In the genomic region with DNA sequence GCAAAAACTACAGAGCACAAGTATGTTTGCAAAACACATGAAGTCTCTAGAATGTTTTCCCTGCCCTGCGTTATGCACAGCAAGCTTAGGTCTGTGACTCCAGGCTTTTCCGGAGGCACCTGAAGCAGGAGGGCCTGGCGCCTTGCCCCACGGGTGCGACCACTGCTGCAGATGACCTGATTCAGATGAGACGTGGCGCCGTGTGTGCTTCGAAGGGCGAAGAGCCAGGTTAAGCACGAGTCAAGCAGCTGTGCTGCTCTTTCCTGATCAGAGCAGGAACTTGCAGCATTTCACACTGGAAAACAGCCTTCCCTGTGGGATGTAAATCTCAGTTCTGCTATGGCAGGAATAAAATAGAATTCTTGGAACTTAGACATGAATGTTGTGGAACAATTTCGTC, we compare ENCODE assay signal across 21 cellular contexts.
"Had no signal": no experiment of that assay in that cellular context is flagged by ENCODE, and none has a peak within 500 bp of the region (broad histone marks: within the 10 kb centered on the region; RNA-seq: fewer than 3 reads in every experiment).

No MANE protein-coding gene starts in this region.

- H3K27me3 ChIP-seq: body of pancreas, colonic mucosa had no signal

- ATAC-seq: activated CD8-positive, alpha-beta memory T cell treated with anti-CD3 and anti-CD28 coated beads, Interleukin-2, amount 10 ng/mL, durations not matched to agents 7 days and 5 days; body of pancreas; esophagus mucosa; natural killer cell treated with Interleukin-12 subunit alpha and Interleukin-12 subunit beta and Interleukin-15 and Interleukin-18, amount 100 ng/mL, for 72 hours; stimulated activated naive CD8-positive, alpha-beta T cell treated with anti-CD3 and anti-CD28 coated beads, Interleukin-15, Interleukin-2, amounts not matched to agents 100 U/mL and 50 U/mL, for 24 hours had no signal

- DNase-seq: activated B cell treated with CpG ODN at 0.5 μM for 24 hours; activated CD4-positive, alpha-beta memory T cell treated with anti-CD3 and anti-CD28 coated beads for 36 hours; activated CD4-positive, alpha-beta T cell treated with anti-CD3 and anti-CD28 coated beads for 4 hours; activated CD8-positive, alpha-beta memory T cell treated with anti-CD3 and anti-CD28 coated beads, Interleukin-2, amount 10 ng/mL, durations not matched to agents 7 days and 5 days; activated naive CD8-positive, alpha-beta T cell treated with anti-CD3 and anti-CD28 coated beads for 36 hours; amniotic stem cell; body of pancreas; colonic mucosa; foreskin fibroblast; left cardiac atrium; nucleus accumbens; stimulated activated CD4-positive, alpha-beta T cell treated with anti-CD3 and anti-CD28 coated beads, Interleukin-12 subunit alpha, Interleukin-12 subunit beta, amount 100 ng/mL, for 4 hours; stimulated activated CD4-positive, alpha-beta T cell treated with anti-CD3 and anti-CD28 coated beads, Interleukin-1b, Interleukin-23, amount 100 ng/mL, for 48 hours; stimulated activated naive CD8-positive, alpha-beta T cell treated with anti-CD3 and anti-CD28 coated beads, Interleukin-15, Interleukin-2, amounts not matched to agents 100 U/mL and 50 U/mL, for 24 hours; substantia nigra had no signal

- H3K27me3 Mint-ChIP-seq: activated B cell treated with CpG ODN at 0.5 μM for 24 hours; activated CD4-positive, alpha-beta memory T cell treated with anti-CD3 and anti-CD28 coated beads for 36 hours; activated CD8-positive, alpha-beta memory T cell treated with anti-CD3 and anti-CD28 coated beads, Interleukin-2, amount 10 ng/mL, durations not matched to agents 7 days and 5 days; activated naive CD8-positive, alpha-beta T cell treated with anti-CD3 and anti-CD28 coated beads for 36 hours; central memory CD8-positive, alpha-beta T cell; natural killer cell treated with Interleukin-12 subunit alpha and Interleukin-12 subunit beta and Interleukin-15 and Interleukin-18, amount 100 ng/mL, for 72 hours; type B pancreatic cell had no signal

- H3K27ac ChIP-seq: body of pancreas, colonic mucosa had no signal

- H3K36me3 ChIP-seq: colonic mucosa had no signal

- H3K4me1 ChIP-seq: body of pancreas, colonic mucosa had no signal

- H3K4me3 Mint-ChIP-seq: activated B cell treated with CpG ODN at 0.5 μM for 24 hours; activated CD4-positive, alpha-beta memory T cell treated with anti-CD3 and anti-CD28 coated beads for 36 hours; activated CD8-positive, alpha-beta memory T cell treated with anti-CD3 and anti-CD28 coated beads, Interleukin-2, amount 10 ng/mL, durations not matched to agents 7 days and 5 days; activated naive CD8-positive, alpha-beta T cell treated with anti-CD3 and anti-CD28 coated beads for 36 hours; central memory CD8-positive, alpha-beta T cell; mesothelial cell of epicardium; natural killer cell treated with Interleukin-12 subunit alpha and Interleukin-12 subunit beta and Interleukin-15 and Interleukin-18, amount 100 ng/mL, for 72 hours; type B pancreatic cell had no signal

- H3K9me3 Mint-ChIP-seq: activated B cell treated with CpG ODN at 0.5 μM for 24 hours; activated naive CD8-positive, alpha-beta T cell treated with anti-CD3 and anti-CD28 coated beads for 36 hours; central memory CD8-positive, alpha-beta T cell had no signal

- H3K4me1 Mint-ChIP-seq: activated B cell treated with CpG ODN at 0.5 μM for 24 hours; activated CD8-positive, alpha-beta memory T cell treated with anti-CD3 and anti-CD28 coated beads, Interleukin-2, amount 10 ng/mL, durations not matched to agents 7 days and 5 days; mesothelial cell of epicardium had no signal

- H3K4me3 ChIP-seq: body of pancreas, colonic mucosa, lung had no signal

- H3K27ac Mint-ChIP-seq: activated B cell treated with CpG ODN at 0.5 μM for 24 hours; activated CD4-positive, alpha-beta memory T cell treated with anti-CD3 and anti-CD28 coated beads for 36 hours; activated CD8-positive, alpha-beta memory T cell treated with anti-CD3 and anti-CD28 coated beads, Interleukin-2, amount 10 ng/mL, durations not matched to agents 7 days and 5 days; activated naive CD8-positive, alpha-beta T cell treated with anti-CD3 and anti-CD28 coated beads for 36 hours; mesothelial cell of epicardium; natural killer cell treated with Interleukin-12 subunit alpha and Interleukin-12 subunit beta and Interleukin-15 and Interleukin-18, amount 100 ng/mL, for 72 hours; type B pancreatic cell had no signal

- H3K9me3 ChIP-seq: body of pancreas, colonic mucosa had no signal
